ENCODE assay signal across 13 cellular contexts in genomic region chr13:79581870-79582315, GRCh38.
DNase-seq lines count a peak whose midpoint lies in the region; ATAC-seq and TF ChIP-seq lines count a peak whose summit lies in the region.
"Had no signal": no experiment of that assay in that cellular context is flagged by ENCODE, and none has a peak within 500 bp of the region (broad histone marks: within the 10 kb centered on the region; RNA-seq: fewer than 3 reads in every experiment).

No MANE protein-coding gene starts in this region.

- H3K4me1 ChIP-seq in esophagus squamous epithelium, result peaks cover 0 to 24% (median 12%) of the 10 kb centered on the region in 3 donors
- H3K4me1 ChIP-seq: BLaER1 treated with 17β-estradiol and CSF1 and Interleukin-3, amounts not matched to agents 10 nM and 100 nM had no signal

- CTCF ChIA-PET in RWPE1 (lab: Yijun Ruan, JAX), result no interaction called here

- ATAC-seq in HG03460 (IDR thresholded peaks at IDR 0.05; ENCODE audit: unreplicated experiment) (no peak), GM18517 (IDR thresholded peaks at IDR 0.05; ENCODE audit: unreplicated experiment) (no peak)
- ATAC-seq: left colon had no signal

- peak overlapping the region; percentile 73 for H3K27ac ChIP-seq in RWPE1
- peak overlapping the region in 3 of 4 donors; percentile 26 to 56 (median 35) for H3K27ac ChIP-seq in esophagus squamous epithelium
- H3K27ac ChIP-seq in coronary artery, result peak overlapping the region in 1 of 2 donors; percentile 16
- H3K27ac ChIP-seq: BLaER1 treated with 17β-estradiol and CSF1 and Interleukin-3, amounts not matched to agents 10 nM and 100 nM had no signal

- no peaks in the 10 kb centered on the region for H3K36me3 ChIP-seq in esophagus squamous epithelium
- H3K36me3 ChIP-seq: BLaER1 treated with 17β-estradiol and CSF1 and Interleukin-3, amounts not matched to agents 10 nM and 100 nM had no signal

- H3K4me3 ChIP-seq in esophagus squamous epithelium, result no peak overlapping the region
- H3K4me3 ChIP-seq in coronary artery, result no peak overlapping the region
- H3K4me3 ChIP-seq: BLaER1 treated with 17β-estradiol and CSF1 and Interleukin-3, amounts not matched to agents 10 nM and 100 nM had no signal

- no peak for TF ChIP-seq POLR2A in esophagus squamous epithelium (IDR thresholded peaks at IDR 0.05)

- POLR2A ChIA-PET in RWPE1 (lab: Yijun Ruan, JAX; ENCODE audit: low non-redundant PET), result no interaction called here

- intact Hi-C loops in esophagus squamous epithelium (cut with DNase I), result no loop called here

- no CpG with 5 or more reads among the region's 4 CpGs for WGBS in esophagus squamous epithelium, 2 donors

- DNase-seq in Daoy (ENCODE audit: low read depth), result peak; percentile 73
- DNase-seq in RWPE1 (ENCODE audit: low spot score), result no peak
- no peak for DNase-seq in esophagus squamous epithelium (lab: John Stamatoyannopoulos, UW)
- peak; percentile 12 for DNase-seq in midbrain (lab: John Stamatoyannopoulos, UW)
- no peak for DNase-seq in coronary artery (ENCODE audit: low spot score)
- no peak for DNase-seq in NCI-H2029 treated with DMSO at 0.1 percent for 48 hours (lab: John Stamatoyannopoulos, UW)
- DNase-seq: activated naive CD8-positive, alpha-beta T cell treated with anti-CD3 and anti-CD28 coated beads, Interleukin-2, amount 10 ng/mL, durations not matched to agents 7 days and 5 days; left colon; MV-4-11; NK-92 treated with Interleukin-12 subunit alpha and Interleukin-12 subunit beta, amount 100 ng/mL, for 24 hours had no signal

- TF ChIP-seq CTCF in RWPE1 (conservative IDR thresholded peaks at IDR 0.05; ENCODE audit: low read depth) (no peak), esophagus squamous epithelium (IDR thresholded peaks at IDR 0.05) (no peak), coronary artery (IDR thresholded peaks at IDR 0.05) (no peak)

- no peaks in the 10 kb centered on the region for H3K27me3 ChIP-seq in esophagus squamous epithelium
- H3K27me3 ChIP-seq: BLaER1 treated with 17β-estradiol and CSF1 and Interleukin-3, amounts not matched to agents 10 nM and 100 nM had no signal

- peaks cover 0 to 8% (median 7%) of the 10 kb centered on the region in 3 donors for H3K9me3 ChIP-seq in esophagus squamous epithelium

Comparison
In these comparisons a context has a peak if more than half of its experiments do, and no peak if none do; other contexts are left out.
1. DNase-seq: peak in Daoy (single experiment) and midbrain (single experiment); none in RWPE1 (single experiment), esophagus squamous epithelium (single experiment), coronary artery (single experiment) and NCI-H2029 treated with DMSO at 0.1 percent for 48 hours (single experiment).